In the genomic region with DNA sequence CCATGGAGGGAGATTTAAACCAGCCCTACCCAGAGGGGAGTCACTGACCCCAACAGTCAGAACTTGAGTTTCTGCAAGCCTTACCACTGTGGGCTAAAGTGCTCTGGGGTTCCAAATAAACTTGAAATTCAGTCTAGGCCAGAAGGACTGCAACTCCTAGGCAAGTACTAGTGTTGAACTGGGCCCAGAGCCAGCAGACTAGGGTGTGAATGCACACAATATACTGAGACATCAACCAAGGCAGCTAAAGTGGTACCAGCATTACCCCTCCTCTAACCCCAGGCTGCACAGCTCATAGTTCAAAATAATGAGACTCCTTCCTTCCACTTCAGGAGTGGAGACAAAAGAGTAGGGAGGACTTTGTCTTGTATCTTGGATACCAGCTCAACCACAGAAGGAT, we compare ENCODE assay signal across 25 cellular contexts. TPM values are rescaled to one million over a fixed set of nuclear protein-coding genes. Genes with fewer than 3 reads are reported as not detected.
"Had no signal": no experiment of that assay in that cellular context is flagged by ENCODE, and none has a peak within 500 bp of the region (broad histone marks: within the 10 kb centered on the region; RNA-seq: fewer than 3 reads in every experiment).

No MANE protein-coding gene starts in this region.

- DNase-seq: effector memory CD8-positive, alpha-beta T cell; foreskin melanocyte; natural killer cell; ovary; sigmoid colon; stimulated activated CD4-positive, alpha-beta T cell treated with anti-CD3 and anti-CD28 coated beads, Interleukin-2, amount 100 ng/mL, for 24 hours; stimulated activated CD4-positive, alpha-beta T cell treated with anti-CD3 and anti-CD28 coated beads, Interleukin-4, amount 100 ng/mL, for 4 hours; stimulated activated naive B cell treated with anti-CD40 and anti-IgM and Interleukin-4, amounts not matched to agents 10 μg/mL and 1 μg/mL and 100 μg/mL, for 72 hours; stimulated activated naive CD8-positive, alpha-beta T cell treated with anti-CD3 and anti-CD28 coated beads, Interleukin-15, amount 100 ng/mL, for 72 hours; substantia nigra; trophoblast cell had no signal

- H3K27ac Mint-ChIP-seq: effector memory CD8-positive, alpha-beta T cell; memory B cell; mesothelial cell of epicardium; natural killer cell; stimulated activated naive B cell treated with anti-CD40 and anti-IgM and Interleukin-4, amounts not matched to agents 10 μg/mL and 1 μg/mL and 100 μg/mL, for 72 hours had no signal

- H3K9me3 ChIP-seq: ovary, right atrium auricular region, sigmoid colon, thoracic aorta had no signal

- H3K4me3 ChIP-seq: hepatocyte, ovary, right atrium auricular region, sigmoid colon, skin epidermis, thoracic aorta had no signal

- H3K4me3 Mint-ChIP-seq: effector memory CD8-positive, alpha-beta T cell; memory B cell; mesothelial cell of epicardium; natural killer cell; neural crest cell; stimulated activated naive B cell treated with anti-CD40 and anti-IgM and Interleukin-4, amounts not matched to agents 10 μg/mL and 1 μg/mL and 100 μg/mL, for 72 hours; stimulated activated naive CD8-positive, alpha-beta T cell treated with anti-CD3 and anti-CD28 coated beads, Interleukin-15, amount 100 ng/mL, for 72 hours had no signal

- H3K4me1 ChIP-seq: right atrium auricular region, sigmoid colon had no signal

- H3K36me3 ChIP-seq: ovary, right atrium auricular region, sigmoid colon, thoracic aorta had no signal

- H3K27me3 ChIP-seq: ovary, right atrium auricular region, sigmoid colon had no signal

- H3K9me3 Mint-ChIP-seq: effector memory CD8-positive, alpha-beta T cell; memory B cell; natural killer cell; stimulated activated naive B cell treated with anti-CD40 and anti-IgM and Interleukin-4, amounts not matched to agents 10 μg/mL and 1 μg/mL and 100 μg/mL, for 72 hours; stimulated activated naive CD8-positive, alpha-beta T cell treated with anti-CD3 and anti-CD28 coated beads, Interleukin-15, amount 100 ng/mL, for 72 hours had no signal

- H3K27ac ChIP-seq: ovary, right atrium auricular region, sigmoid colon, thoracic aorta had no signal

- H3K27me3 Mint-ChIP-seq: stimulated activated naive CD8-positive, alpha-beta T cell treated with anti-CD3 and anti-CD28 coated beads, Interleukin-15, amount 100 ng/mL, for 72 hours had no signal

- H3K4me1 Mint-ChIP-seq: memory B cell; mesothelial cell of epicardium; natural killer cell; stimulated activated naive CD8-positive, alpha-beta T cell treated with anti-CD3 and anti-CD28 coated beads, Interleukin-15, amount 100 ng/mL, for 72 hours had no signal

- ATAC-seq: effector memory CD8-positive, alpha-beta T cell; left colon; natural killer cell; stimulated activated naive B cell treated with anti-CD40 and anti-IgM and Interleukin-4, amounts not matched to agents 10 μg/mL and 1 μg/mL and 100 μg/mL, for 72 hours; stimulated activated naive CD8-positive, alpha-beta T cell treated with anti-CD3 and anti-CD28 coated beads, Interleukin-15, amount 100 ng/mL, for 72 hours had no signal

- H3K36me3 Mint-ChIP-seq: memory B cell; mesothelial cell of epicardium; natural killer cell; stimulated activated naive B cell treated with anti-CD40 and anti-IgM and Interleukin-4, amounts not matched to agents 10 μg/mL and 1 μg/mL and 100 μg/mL, for 72 hours had no signal

RNA-seq across cellular contexts. Expression of a gene that starts 18.9 kb away (rescaled TPM):
- total RNA-seq: epithelial cell of proximal tubule, hepatocyte, kidney epithelial cell, left colon, mesothelial cell of epicardium, mucosa of gallbladder, myocyte, natural killer cell, neural crest cell, posterior vena cava, sigmoid colon, thoracic aorta had no signal
- polyA plus RNA-seq: hepatocyte, liver, sigmoid colon had no signal

RNA-seq across cellular contexts. Expression of a gene that starts 50.8 kb away (rescaled TPM):
- total RNA-seq: hepatocyte, left colon, liver, mesothelial cell of epicardium, mucosa of gallbladder, myocyte, natural killer cell, neural crest cell, posterior vena cava, sigmoid colon, thoracic aorta had no signal
- polyA plus RNA-seq: hepatocyte had no signal
